Comparison of ENCODE assay signal across 15 cellular contexts in genomic region chr9:7150153-7150890, GRCh38.
DNase-seq lines count a peak whose midpoint lies in the region; ATAC-seq, FAIRE-seq and TF ChIP-seq lines count a peak whose summit lies in the region.
"Had no signal": no experiment of that assay in that cellular context is flagged by ENCODE, and none has a peak within 500 bp of the region (broad histone marks: within the 10 kb centered on the region; RNA-seq: fewer than 3 reads in every experiment).

No MANE protein-coding gene starts in this region.

- H3K4me1 ChIP-seq in transverse colon (peaks cover 14 to 59% (median 32%) of the 10 kb centered on the region in 4 donors), HAP-1 (no peaks in the 10 kb centered on the region)

- H3K4me3 Mint-ChIP-seq in activated T-helper 17 cell treated with anti-CD3 and anti-CD28 coated beads, Interleukin-2, amount 50 U/mL, for 72 hours: peak overlapping the region; percentile 21

- 55 to 59% methylated on average over 4 to 8 of the region's 8 CpGs for WGBS in transverse colon (ENCODE audit: low coverage in 1 of 2), 2 donors

- no peaks in the 10 kb centered on the region for H3K9me3 ChIP-seq in transverse colon
- no peaks in the 10 kb centered on the region for H3K9me3 ChIP-seq in HAP-1
- H3K9me3 ChIP-seq: esophagus muscularis mucosa had no signal

- peak overlapping the region; percentile 62 to 70 (median 66) for H3K27ac ChIP-seq in transverse colon
- H3K27ac ChIP-seq: esophagus muscularis mucosa, KMS-11 had no signal

- ATAC-seq in left ventricle myocardium superior: peak; percentile 1
- no peak for ATAC-seq in left cardiac atrium
- no peak for ATAC-seq in activated T-helper 17 cell treated with anti-CD3 and anti-CD28 coated beads, Interleukin-2, amount 50 U/mL, for 72 hours (replicated peaks)

- H3K4me3 ChIP-seq in transverse colon (no peak overlapping the region), HAP-1 (no peak overlapping the region)
- H3K4me3 ChIP-seq: esophagus muscularis mucosa had no signal

- DNase-seq in left ventricle myocardium superior (no peak), left cardiac atrium (no peak), HT-29 (ENCODE audit: low spot score) (peak; percentile 28), transverse colon (peak; percentile 56), DMS114 treated with DMSO at 0.1 percent for 48 hours (lab: John Stamatoyannopoulos, UW; ENCODE audit: unreplicated experiment) (no peak), HAP-1 (ENCODE audit: low spot score in 2 of 2) (no peak), D721Med (ENCODE audit: insufficient read length, low spot score) (no peak)
- DNase-seq: amniotic stem cell, islet precursor cell, NCI-H526, T1000 had no signal

- intact Hi-C loops in left ventricle myocardium superior (cut with micrococcal nuclease) (no loop called here), left cardiac atrium (cut with DNase I) (no loop called here), transverse colon (cut with DNase I; ENCODE audit: low total_unique reads) (no loop called here)

- H3K4me1 Mint-ChIP-seq in activated T-helper 17 cell treated with anti-CD3 and anti-CD28 coated beads, Interleukin-2, amount 50 U/mL, for 72 hours: peaks cover 12% of the 10 kb centered on the region

- no peaks in the 10 kb centered on the region for H3K27me3 Mint-ChIP-seq in activated T-helper 17 cell treated with anti-CD3 and anti-CD28 coated beads, Interleukin-2, amount 50 U/mL, for 72 hours

- no peak for FAIRE-seq in D721Med (lab: Jason Lieb, UNC)
- FAIRE-seq: GM12892 had no signal

- in situ Hi-C loops in transverse colon (cut with MboI; ENCODE audit: low pct_ligation_motif_present in 1 of 4, low pct_unique_long_range_greater_than_20kb in 1 of 4, low sequenced_read_pairs in 3 of 4): no loop called here
- in situ Hi-C loops in HAP-1 (cut with MboI; ENCODE audit: low sequenced_read_pairs): no loop called here

- H3K36me3 Mint-ChIP-seq in activated T-helper 17 cell treated with anti-CD3 and anti-CD28 coated beads, Interleukin-2, amount 50 U/mL, for 72 hours (ENCODE audit: low read depth): peaks cover 46% of the 10 kb centered on the region

- no peak for TF ChIP-seq EP300 in transverse colon (IDR thresholded peaks at IDR 0.05; ENCODE audit: low read depth)

- TF ChIP-seq CTCF in transverse colon (IDR thresholded peaks at IDR 0.05) (no peak), D721Med (IDR thresholded peaks at IDR 0.05; ENCODE audit: insufficient read depth, missing control alignments) (no peak)

- H3K36me3 ChIP-seq in transverse colon: no peaks in the 10 kb centered on the region
- H3K36me3 ChIP-seq in HAP-1 (replicated peaks): no peaks in the 10 kb centered on the region

- peak overlapping the region; percentile 65 for H3K27ac Mint-ChIP-seq in activated T-helper 17 cell treated with anti-CD3 and anti-CD28 coated beads, Interleukin-2, amount 50 U/mL, for 72 hours

- H3K27me3 ChIP-seq in transverse colon (no peaks in the 10 kb centered on the region), HAP-1 (ENCODE audit: low read depth) (no peaks in the 10 kb centered on the region)
- H3K27me3 ChIP-seq: esophagus muscularis mucosa had no signal

- no peaks in the 10 kb centered on the region for H3K9me3 Mint-ChIP-seq in activated T-helper 17 cell treated with anti-CD3 and anti-CD28 coated beads, Interleukin-2, amount 50 U/mL, for 72 hours

- TF ChIP-seq POLR2A in transverse colon (IDR thresholded peaks at IDR 0.05): no peak

Comparison
In these comparisons a context has a peak if more than half of its experiments do, and no peak if none do; other contexts are left out.
1. DNase-seq: peak in HT-29 (single experiment) and transverse colon (single experiment); none in left ventricle myocardium superior (single experiment), left cardiac atrium (single experiment), DMS114 treated with DMSO at 0.1 percent for 48 hours (single experiment), HAP-1 (0 of 2) and D721Med (single experiment).